Comparison of ENCODE assay signal across 17 cellular contexts in the genomic region with DNA sequence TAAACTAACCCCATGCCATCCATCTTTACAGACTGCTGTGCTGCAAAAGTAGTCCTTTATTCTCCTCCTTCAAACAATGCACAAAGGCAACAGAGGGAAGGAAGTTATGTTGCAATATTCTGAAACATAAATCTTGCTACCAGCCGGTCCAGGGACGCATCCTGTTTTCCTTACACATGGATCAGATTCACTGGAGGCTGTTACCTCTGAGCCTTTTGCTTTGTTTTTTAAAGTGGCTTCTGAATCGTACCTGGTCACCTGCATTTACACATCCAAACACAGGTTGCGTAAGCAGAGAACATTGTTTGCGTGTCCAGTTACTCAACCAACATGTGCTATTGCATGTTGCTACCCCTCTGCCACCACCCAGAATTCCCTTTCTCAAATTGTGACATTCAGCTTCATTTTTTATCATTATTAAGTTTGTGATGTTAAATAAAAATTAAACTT. TPM values are rescaled to one million over a fixed set of nuclear protein-coding genes. Genes with fewer than 3 reads are reported as not detected.
A peak's percentile ranks its signal among the peaks of the same experiment; 100 is the strongest.
DNase-seq lines count a peak whose midpoint lies in the region; ATAC-seq and TF ChIP-seq lines count a peak whose summit lies in the region.
"Had no signal": no experiment of that assay in that cellular context is flagged by ENCODE, and none has a peak within 500 bp of the region (broad histone marks: within the 10 kb centered on the region; RNA-seq: fewer than 3 reads in every experiment).

No MANE protein-coding gene starts in this region.

- no peak overlapping the region for H3K9ac ChIP-seq in colonic mucosa (ENCODE audit: low read depth in 2 of 2, low read length in 2 of 2)

- DNase-seq in heart left ventricle (no peak), left ventricle myocardium superior (no peak), SKM-1 (lab: John Stamatoyannopoulos, UW; ENCODE audit: unreplicated experiment) (peak; percentile 34), kidney tubule cell (ENCODE audit: low spot score) (peak; percentile 8), type B pancreatic cell (ENCODE audit: extremely low spot score, unreplicated experiment) (no peak), chondrocyte (ENCODE audit: low spot score) (no peak), colonic mucosa (no peak)
- DNase-seq: activated CD4-positive, alpha-beta T cell treated with anti-CD3 and anti-CD28 coated beads, Interleukin-2, amount 10 ng/mL, durations not matched to agents 24 days and 14 days; amniotic stem cell; DMS 273 treated with DMSO at 0.1 percent for 48 hours; MG63; mucosa of descending colon; NCI-H526 treated with DMSO at 0.1 percent for 48 hours; occipital lobe; substantia nigra had no signal

- H3K4me1 Mint-ChIP-seq in type B pancreatic cell (ENCODE audit: unreplicated experiment): peaks cover 44% of the 10 kb centered on the region
- H3K4me1 Mint-ChIP-seq in chondrocyte (ENCODE audit: low read depth): peaks cover 42% of the 10 kb centered on the region
- H3K4me1 Mint-ChIP-seq: activated CD4-positive, alpha-beta T cell treated with anti-CD3 and anti-CD28 coated beads, Interleukin-2, amount 10 ng/mL, durations not matched to agents 24 days and 14 days had no signal

- intact Hi-C loops in heart left ventricle (cut with DNase I) (loop anchor here in 2 of 10 donors (5.0 kb wide), 2 partner anchors 99 to 514 kb away; no protein-coding TSS in a partner anchor), left ventricle myocardium superior (cut with micrococcal nuclease) (no loop called here), colonic mucosa (cut with DNase I) (no loop called here)

- H3K9me3 Mint-ChIP-seq in type B pancreatic cell: no peaks in the 10 kb centered on the region
- H3K9me3 Mint-ChIP-seq in chondrocyte (ENCODE audit: low read depth): no peaks in the 10 kb centered on the region
- H3K9me3 Mint-ChIP-seq: activated CD4-positive, alpha-beta T cell treated with anti-CD3 and anti-CD28 coated beads, Interleukin-2, amount 10 ng/mL, durations not matched to agents 24 days and 14 days; dendritic cell treated with granulocyte-macrophage colony-stimulating factor and Interleukin-4, amounts not matched to agents 40 ng/mL and 50 ng/mL, for 4 days had no signal

- H3K27ac Mint-ChIP-seq in type B pancreatic cell: peak overlapping the region; percentile 10
- no peak overlapping the region for H3K27ac Mint-ChIP-seq in chondrocyte (ENCODE audit: unreplicated experiment)
- H3K27ac Mint-ChIP-seq: activated CD4-positive, alpha-beta T cell treated with anti-CD3 and anti-CD28 coated beads, Interleukin-2, amount 10 ng/mL, durations not matched to agents 24 days and 14 days; dendritic cell treated with granulocyte-macrophage colony-stimulating factor and Interleukin-4, amounts not matched to agents 40 ng/mL and 50 ng/mL, for 4 days had no signal

- H3K4me1 ChIP-seq in heart left ventricle (peaks cover 0 to 70% (median 7%) of the 10 kb centered on the region in 12 donors), colonic mucosa (peaks cover 4% of the 10 kb centered on the region)

- H3K36me3 ChIP-seq in heart left ventricle: peaks cover 0 to 4% (median 0%) of the 10 kb centered on the region in 9 donors
- no peaks in the 10 kb centered on the region for H3K36me3 ChIP-seq in colonic mucosa
- H3K36me3 ChIP-seq: MG63 had no signal

- H3K27ac ChIP-seq in heart left ventricle (peak overlapping the region in 11 of 12 donors; percentile 18 to 94 (median 75)), colonic mucosa (no peak overlapping the region)

- H3K4me3 Mint-ChIP-seq in type B pancreatic cell (no peak overlapping the region), chondrocyte (ENCODE audit: unreplicated experiment) (no peak overlapping the region)
- H3K4me3 Mint-ChIP-seq: activated CD4-positive, alpha-beta T cell treated with anti-CD3 and anti-CD28 coated beads, Interleukin-2, amount 10 ng/mL, durations not matched to agents 24 days and 14 days; dendritic cell treated with granulocyte-macrophage colony-stimulating factor and Interleukin-4, amounts not matched to agents 40 ng/mL and 50 ng/mL, for 4 days had no signal

- H3K4me3 ChIP-seq in heart left ventricle (no peak overlapping the region), colonic mucosa (no peak overlapping the region)
- H3K4me3 ChIP-seq: MG63, mucosa of descending colon had no signal

- TF ChIP-seq POLR2A in heart left ventricle (IDR thresholded peaks at IDR 0.05): no peak

- whole genome bisulfite sequencing in heart left ventricle, 4 donors: 42 to 44% (median 44%) methylated on average over 5 of the region's 5 CpGs

- no peaks in the 10 kb centered on the region for H3K27me3 ChIP-seq in heart left ventricle
- no peaks in the 10 kb centered on the region for H3K27me3 ChIP-seq in colonic mucosa
- H3K27me3 ChIP-seq: MG63 had no signal

- ATAC-seq in heart left ventricle (no peak), left ventricle myocardium superior (no peak), HG03469 (IDR thresholded peaks at IDR 0.05; ENCODE audit: unreplicated experiment) (no peak)

- no peak for TF ChIP-seq CTCF in heart left ventricle (IDR thresholded peaks at IDR 0.05)
- TF ChIP-seq CTCF in type B pancreatic cell (conservative IDR thresholded peaks at IDR 0.05): no peak
- TF ChIP-seq CTCF in chondrocyte (IDR thresholded peaks at IDR 0.05): no peak
- no peak for TF ChIP-seq CTCF in colonic mucosa (IDR thresholded peaks at IDR 0.05)

- H3K27me3 Mint-ChIP-seq in type B pancreatic cell (no peaks in the 10 kb centered on the region), chondrocyte (ENCODE audit: low read depth) (no peaks in the 10 kb centered on the region)
- H3K27me3 Mint-ChIP-seq: activated CD4-positive, alpha-beta T cell treated with anti-CD3 and anti-CD28 coated beads, Interleukin-2, amount 10 ng/mL, durations not matched to agents 24 days and 14 days; dendritic cell treated with granulocyte-macrophage colony-stimulating factor and Interleukin-4, amounts not matched to agents 40 ng/mL and 50 ng/mL, for 4 days had no signal

- peaks cover 7% of the 10 kb centered on the region for H3K36me3 Mint-ChIP-seq in type B pancreatic cell
- no peaks in the 10 kb centered on the region for H3K36me3 Mint-ChIP-seq in chondrocyte (ENCODE audit: low read depth)

- H3K9me3 ChIP-seq in heart left ventricle (no peaks in the 10 kb centered on the region), colonic mucosa (no peaks in the 10 kb centered on the region)
- H3K9me3 ChIP-seq: MG63, mucosa of descending colon had no signal

RNA-seq across cellular contexts. Expression of a gene that starts 8.8 kb away (rescaled TPM):
- total RNA-seq in heart left ventricle: 100 to 1,000 TPM in 1 of 9 donors, 10 to 100 TPM in 8; 47.2 to 103 (median 84.4) TPM
- 10 to 100 TPM; 25.4 to 25.6 TPM for polyA plus RNA-seq in heart left ventricle
- 97.2 TPM for total RNA-seq in left ventricle myocardium superior
- total RNA-seq in type B pancreatic cell (ENCODE audit: low replicate concordance): 39.4 and 93.3 TPM in 2 replicates
- 2.1 to 6.6 TPM (median 2.2 TPM) in 3 replicates for total RNA-seq in chondrocyte
- 10 to 100 TPM; 44.4 to 48.4 TPM for total RNA-seq in colonic mucosa
- total RNA-seq: activated CD4-positive, alpha-beta T cell treated with anti-CD3 and anti-CD28 coated beads, Interleukin-2, amount 10 ng/mL, durations not matched to agents 24 days and 14 days had no signal

Comparison
In these comparisons a context has a peak if more than half of its experiments do, and no peak if none do; other contexts are left out.
1. DNase-seq: peak in SKM-1 (single experiment) and kidney tubule cell (single experiment); none in heart left ventricle (0 of 5), left ventricle myocardium superior (single experiment), type B pancreatic cell (single experiment), chondrocyte (single experiment) and colonic mucosa (single experiment).